15 cellular contexts compared by ENCODE assay signal in the genomic region with DNA sequence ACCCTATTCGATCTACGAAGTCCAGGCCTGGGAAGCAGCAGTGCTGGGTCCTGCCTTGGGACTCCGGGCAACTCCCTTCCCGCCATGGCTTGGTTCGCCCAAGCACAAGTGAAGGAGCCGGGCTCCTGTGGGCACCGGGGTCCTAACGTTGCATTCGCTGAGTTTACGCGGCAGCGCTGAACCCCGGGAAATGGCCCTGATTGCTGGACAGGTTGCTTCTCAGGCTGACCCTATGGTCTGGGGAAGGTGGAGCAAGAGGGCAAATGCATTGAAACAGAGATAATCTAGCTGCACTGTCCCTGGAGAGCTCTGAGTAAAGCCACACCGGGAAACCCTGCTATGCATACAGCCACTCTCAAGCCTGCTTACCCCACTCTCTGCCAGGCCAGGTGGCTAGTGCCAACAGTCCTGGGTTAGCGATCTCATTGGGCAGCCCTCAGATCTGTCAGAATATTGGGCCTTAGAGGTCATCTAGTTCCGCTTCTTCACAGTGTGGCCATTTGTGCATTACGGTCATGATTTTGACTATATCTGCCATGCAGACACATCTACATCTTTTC. TPM values are rescaled to one million over a fixed set of nuclear protein-coding genes. Genes with fewer than 3 reads are reported as not detected.
DNase-seq lines count a peak whose midpoint lies in the region; ATAC-seq lines count a peak whose summit lies in the region.
"Had no signal": no experiment of that assay in that cellular context is flagged by ENCODE, and none has a peak within 500 bp of the region (broad histone marks: within the 10 kb centered on the region; RNA-seq: fewer than 3 reads in every experiment).

No MANE protein-coding gene starts in this region.

- peaks cover 53% of the 10 kb centered on the region for H3K4me1 Mint-ChIP-seq in activated naive CD8-positive, alpha-beta T cell treated with anti-CD3 and anti-CD28 coated beads, Interleukin-2, amount 10 ng/mL, durations not matched to agents 7 days and 5 days
- H3K4me1 Mint-ChIP-seq in activated naive CD8-positive, alpha-beta T cell treated with anti-CD3 and anti-CD28 coated beads for 36 hours: peaks cover 65% of the 10 kb centered on the region
- H3K4me1 Mint-ChIP-seq in activated naive CD8-positive, alpha-beta T cell treated with anti-CD3 and anti-CD28 coated beads, Interleukin-2, amount 50 U/mL, for 24 hours: peaks cover 84% of the 10 kb centered on the region
- peaks cover 90% of the 10 kb centered on the region for H3K4me1 Mint-ChIP-seq in stimulated activated naive CD8-positive, alpha-beta T cell treated with anti-CD3 and anti-CD28 coated beads, Interleukin-15, amount 100 ng/mL, for 72 hours

- no peaks in the 10 kb centered on the region for H3K27me3 Mint-ChIP-seq in activated naive CD8-positive, alpha-beta T cell treated with anti-CD3 and anti-CD28 coated beads, Interleukin-2, amount 10 ng/mL, durations not matched to agents 7 days and 5 days
- no peaks in the 10 kb centered on the region for H3K27me3 Mint-ChIP-seq in activated naive CD8-positive, alpha-beta T cell treated with anti-CD3 and anti-CD28 coated beads for 36 hours
- no peaks in the 10 kb centered on the region for H3K27me3 Mint-ChIP-seq in activated naive CD8-positive, alpha-beta T cell treated with anti-CD3 and anti-CD28 coated beads, Interleukin-2, amount 50 U/mL, for 24 hours
- H3K27me3 Mint-ChIP-seq in stimulated activated naive CD8-positive, alpha-beta T cell treated with anti-CD3 and anti-CD28 coated beads, Interleukin-15, amount 100 ng/mL, for 72 hours: no peaks in the 10 kb centered on the region

- H3K4me2 ChIP-seq in GM23248 (ENCODE audit: unreplicated experiment): no peak overlapping the region

- intact Hi-C loops in posterior cingulate gyrus (cut with DNase I): no loop called here

- no peak overlapping the region for H3K4me3 Mint-ChIP-seq in activated naive CD8-positive, alpha-beta T cell treated with anti-CD3 and anti-CD28 coated beads, Interleukin-2, amount 10 ng/mL, durations not matched to agents 7 days and 5 days
- H3K4me3 Mint-ChIP-seq in activated naive CD8-positive, alpha-beta T cell treated with anti-CD3 and anti-CD28 coated beads for 36 hours: no peak overlapping the region
- H3K4me3 Mint-ChIP-seq in activated naive CD8-positive, alpha-beta T cell treated with anti-CD3 and anti-CD28 coated beads, Interleukin-2, amount 50 U/mL, for 24 hours: no peak overlapping the region
- H3K4me3 Mint-ChIP-seq in stimulated activated naive CD8-positive, alpha-beta T cell treated with anti-CD3 and anti-CD28 coated beads, Interleukin-15, amount 100 ng/mL, for 72 hours: peak overlapping the region; percentile 83 to 85
- H3K4me3 Mint-ChIP-seq: brain had no signal

- H3K27ac Mint-ChIP-seq in activated naive CD8-positive, alpha-beta T cell treated with anti-CD3 and anti-CD28 coated beads, Interleukin-2, amount 10 ng/mL, durations not matched to agents 7 days and 5 days: peak overlapping the region; percentile 45
- no peak overlapping the region for H3K27ac Mint-ChIP-seq in activated naive CD8-positive, alpha-beta T cell treated with anti-CD3 and anti-CD28 coated beads for 36 hours
- H3K27ac Mint-ChIP-seq in activated naive CD8-positive, alpha-beta T cell treated with anti-CD3 and anti-CD28 coated beads, Interleukin-2, amount 50 U/mL, for 24 hours: peak overlapping the region; percentile 70
- peak overlapping the region in 1 of 2 donors; percentile 96 for H3K27ac Mint-ChIP-seq in stimulated activated naive CD8-positive, alpha-beta T cell treated with anti-CD3 and anti-CD28 coated beads, Interleukin-15, amount 100 ng/mL, for 72 hours

- H3K36me3 Mint-ChIP-seq in activated naive CD8-positive, alpha-beta T cell treated with anti-CD3 and anti-CD28 coated beads, Interleukin-2, amount 10 ng/mL, durations not matched to agents 7 days and 5 days: peaks cover 36% of the 10 kb centered on the region
- H3K36me3 Mint-ChIP-seq in activated naive CD8-positive, alpha-beta T cell treated with anti-CD3 and anti-CD28 coated beads for 36 hours: peaks cover 41% of the 10 kb centered on the region
- H3K36me3 Mint-ChIP-seq in activated naive CD8-positive, alpha-beta T cell treated with anti-CD3 and anti-CD28 coated beads, Interleukin-2, amount 50 U/mL, for 24 hours (ENCODE audit: low read depth): peaks cover 28% of the 10 kb centered on the region
- H3K36me3 Mint-ChIP-seq: brain had no signal

- no peaks in the 10 kb centered on the region for H4K20me1 ChIP-seq in GM23248 (ENCODE audit: insufficient read depth)

- WGBS in GM23248 (ENCODE audit: low coverage in 1 of 2, low lambda C conversion rate in 2 of 2, missing lambda C conversion rate in 2 of 2), 2 experiments: 91 to 92% methylated on average over 17 of the region's 17 CpGs

- POLR2A ChIA-PET in activated naive CD8-positive, alpha-beta T cell treated with anti-CD3 and anti-CD28 coated beads, Interleukin-2, amount 10 ng/mL, durations not matched to agents 7 days and 5 days (lab: Charles Lee): interaction anchor here (1.3 to 1.9 kb wide), 4 partner anchors 10 to 19 kb away, joined by 3 to 7 read pairs (median 4); partner anchors contain the start of gene SYNE3

- no peak overlapping the region for H3K9ac ChIP-seq in GM23248

- peaks cover 17% of the 10 kb centered on the region for H3F3A ChIP-seq in GM23248 (ENCODE audit: insufficient read depth)

- no peaks in the 10 kb centered on the region for H3K36me3 ChIP-seq in GM23248 (ENCODE audit: low read depth)

- peak overlapping the region; percentile 50; the same call in 1 of the 2 replicates for H3K27ac ChIP-seq in GM23248

- H3K4me3 ChIP-seq in GM23248: no peak overlapping the region

- no peaks in the 10 kb centered on the region for H3K9me3 ChIP-seq in GM23248 (ENCODE audit: low read depth)
- H3K9me3 ChIP-seq: neutrophil had no signal

- H3K4me1 ChIP-seq in GM23248 (ENCODE audit: insufficient read depth): peaks cover 38% of the 10 kb centered on the region

- H3K27me3 ChIP-seq in GM23248 (replicated peaks; ENCODE audit: insufficient read depth): no peaks in the 10 kb centered on the region
- H3K27me3 ChIP-seq: neutrophil had no signal

- H2AFZ ChIP-seq in GM23248: no peak overlapping the region

- H3K9me2 ChIP-seq in GM23248 (ENCODE audit: insufficient read depth): no peaks in the 10 kb centered on the region

- DNase-seq in activated naive CD8-positive, alpha-beta T cell treated with anti-CD3 and anti-CD28 coated beads, Interleukin-2, amount 10 ng/mL, durations not matched to agents 7 days and 5 days: no peak
- DNase-seq in activated naive CD8-positive, alpha-beta T cell treated with anti-CD3 and anti-CD28 coated beads for 36 hours: no peak
- DNase-seq in GM23248 (no peak), pons (ENCODE audit: low spot score) (no peak), DMS79 treated with DMSO at 0.1 percent for 48 hours (lab: John Stamatoyannopoulos, UW) (no peak), posterior cingulate gyrus (no peak)
- no peak for DNase-seq in activated naive CD8-positive, alpha-beta T cell treated with anti-CD3 and anti-CD28 coated beads, Interleukin-2, amount 50 U/mL, for 24 hours
- no peak for DNase-seq in stimulated activated naive CD8-positive, alpha-beta T cell treated with anti-CD3 and anti-CD28 coated beads, Interleukin-15, amount 100 ng/mL, for 72 hours
- DNase-seq: GOT3, NCI-H1417 treated with DMSO at 0.1 percent for 48 hours, NCI-H526, SHP77 had no signal

- ATAC-seq in activated naive CD8-positive, alpha-beta T cell treated with anti-CD3 and anti-CD28 coated beads, Interleukin-2, amount 10 ng/mL, durations not matched to agents 7 days and 5 days (ENCODE audit: low read depth): no peak
- no peak for ATAC-seq in activated naive CD8-positive, alpha-beta T cell treated with anti-CD3 and anti-CD28 coated beads, Interleukin-2, amount 50 U/mL, for 24 hours
- ATAC-seq in stimulated activated naive CD8-positive, alpha-beta T cell treated with anti-CD3 and anti-CD28 coated beads, Interleukin-15, amount 100 ng/mL, for 72 hours: no peak

- H3K9me3 Mint-ChIP-seq in activated naive CD8-positive, alpha-beta T cell treated with anti-CD3 and anti-CD28 coated beads, Interleukin-2, amount 10 ng/mL, durations not matched to agents 7 days and 5 days: no peaks in the 10 kb centered on the region
- H3K9me3 Mint-ChIP-seq in activated naive CD8-positive, alpha-beta T cell treated with anti-CD3 and anti-CD28 coated beads for 36 hours: no peaks in the 10 kb centered on the region
- H3K9me3 Mint-ChIP-seq in activated naive CD8-positive, alpha-beta T cell treated with anti-CD3 and anti-CD28 coated beads, Interleukin-2, amount 50 U/mL, for 24 hours: no peaks in the 10 kb centered on the region
- no peaks in the 10 kb centered on the region for H3K9me3 Mint-ChIP-seq in stimulated activated naive CD8-positive, alpha-beta T cell treated with anti-CD3 and anti-CD28 coated beads, Interleukin-15, amount 100 ng/mL, for 72 hours
- H3K9me3 Mint-ChIP-seq: activated T-helper 1 cell treated with anti-CD3 and anti-CD28 coated beads, Interleukin-12 subunit alpha, Interleukin-12 subunit beta, Interleukin-2, Interleukin-4 antibody, amounts not matched to agents 30 ng/mL and 10 ng/mL and 1 ng/mL, durations not matched to agents 14 hours and 24 hours and 36 hours; brain had no signal

- H3K79me2 ChIP-seq in GM23248 (ENCODE audit: insufficient read depth): 0 out of 2 replicates have a peak, but pooled peaks cover 9% of the 10 kb centered on the region

- in situ Hi-C loops in GM23248 (cut with MboI): no loop called here

RNA-seq across cellular contexts. Expression of gene SYNE3, which starts 11.3 kb away (rescaled TPM):
- total RNA-seq in activated naive CD8-positive, alpha-beta T cell treated with anti-CD3 and anti-CD28 coated beads, Interleukin-2, amount 10 ng/mL, durations not matched to agents 7 days and 5 days: 10 to 100 TPM; 79.0 to 79.1 TPM
- total RNA-seq in activated naive CD8-positive, alpha-beta T cell treated with anti-CD3 and anti-CD28 coated beads for 36 hours: 10 to 100 TPM; 38.0 to 38.8 TPM
- 3.8 and 4.8 TPM in 2 replicates for total RNA-seq in GM23248 (2014; rRNA removed; shearing (Covaris generic))
- polyA plus RNA-seq in GM23248 (2016; fragmentation: Nextera tagmentation; extraction: Ambion mirVana): 1.2 TPM in 2 replicates

RNA-seq across cellular contexts. Expression of gene GLRX5, which starts 29.7 kb away (rescaled TPM):
- total RNA-seq in activated naive CD8-positive, alpha-beta T cell treated with anti-CD3 and anti-CD28 coated beads, Interleukin-2, amount 10 ng/mL, durations not matched to agents 7 days and 5 days: 10 to 100 TPM; 33.8 to 34.7 TPM
- total RNA-seq in activated naive CD8-positive, alpha-beta T cell treated with anti-CD3 and anti-CD28 coated beads for 36 hours: 10 to 100 TPM; 57.9 to 60.7 TPM
- total RNA-seq in GM23248 (2014; rRNA removed; shearing (Covaris generic)): 38.6 and 46.0 TPM in 2 replicates
- polyA plus RNA-seq in GM23248 (2016; fragmentation: Nextera tagmentation; extraction: Ambion mirVana): 48.7 and 48.9 TPM in 2 replicates

Comparison
In these comparisons a context has a peak if more than half of its experiments do, and no peak if none do; other contexts are left out.
1. H3K4me3 Mint-ChIP-seq: peak in stimulated activated naive CD8-positive, alpha-beta T cell treated with anti-CD3 and anti-CD28 coated beads, Interleukin-15, amount 100 ng/mL, for 72 hours (2 of 2); none in activated naive CD8-positive, alpha-beta T cell treated with anti-CD3 and anti-CD28 coated beads, Interleukin-2, amount 10 ng/mL, durations not matched to agents 7 days and 5 days (single experiment), activated naive CD8-positive, alpha-beta T cell treated with anti-CD3 and anti-CD28 coated beads for 36 hours (single experiment) and activated naive CD8-positive, alpha-beta T cell treated with anti-CD3 and anti-CD28 coated beads, Interleukin-2, amount 50 U/mL, for 24 hours (single experiment).